ENCODE assay signal across 2 cellular contexts in the genomic region with DNA sequence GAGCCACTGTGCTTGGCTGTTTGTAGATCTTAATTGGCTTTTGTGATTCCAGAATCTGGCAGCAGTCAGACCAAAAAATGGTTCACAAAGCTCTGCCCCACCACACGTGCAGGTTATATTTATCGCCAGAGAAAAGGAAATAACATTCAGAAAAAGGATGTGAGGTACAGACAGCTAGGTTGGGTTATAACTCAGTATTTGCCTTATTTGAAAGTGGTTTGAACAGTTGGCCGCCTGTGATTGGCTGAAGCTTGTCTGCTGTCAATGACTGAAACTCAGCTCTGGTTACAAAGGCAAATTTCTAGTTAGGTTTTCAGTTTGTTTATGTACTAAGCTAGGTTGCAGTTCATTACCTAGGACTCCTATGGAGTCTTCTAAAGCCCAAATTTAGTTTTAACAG.
TF ChIP-seq lines count a peak whose summit lies in the region.

No MANE protein-coding gene starts in this region.

TF ChIP-seq in GM23338, 12 proteins besides CTCF, POLR2A, EP300 and RAD21 (continues in another document):
- no peak for TF ChIP-seq EZH2 (IDR thresholded peaks at IDR 0.05; ENCODE audit: low read depth, unreplicated experiment)
- no peak for TF ChIP-seq EZH2phosphoT487 (IDR thresholded peaks at IDR 0.05; ENCODE audit: unreplicated experiment)
- TF ChIP-seq JUNB (IDR thresholded peaks at IDR 0.05; ENCODE audit: unreplicated experiment) = no peak
- no peak for TF ChIP-seq CREB1 (CRISPR knock-in tag; IDR thresholded peaks at IDR 0.05; ENCODE audit: low read depth)
- TF ChIP-seq, protein P1, sequence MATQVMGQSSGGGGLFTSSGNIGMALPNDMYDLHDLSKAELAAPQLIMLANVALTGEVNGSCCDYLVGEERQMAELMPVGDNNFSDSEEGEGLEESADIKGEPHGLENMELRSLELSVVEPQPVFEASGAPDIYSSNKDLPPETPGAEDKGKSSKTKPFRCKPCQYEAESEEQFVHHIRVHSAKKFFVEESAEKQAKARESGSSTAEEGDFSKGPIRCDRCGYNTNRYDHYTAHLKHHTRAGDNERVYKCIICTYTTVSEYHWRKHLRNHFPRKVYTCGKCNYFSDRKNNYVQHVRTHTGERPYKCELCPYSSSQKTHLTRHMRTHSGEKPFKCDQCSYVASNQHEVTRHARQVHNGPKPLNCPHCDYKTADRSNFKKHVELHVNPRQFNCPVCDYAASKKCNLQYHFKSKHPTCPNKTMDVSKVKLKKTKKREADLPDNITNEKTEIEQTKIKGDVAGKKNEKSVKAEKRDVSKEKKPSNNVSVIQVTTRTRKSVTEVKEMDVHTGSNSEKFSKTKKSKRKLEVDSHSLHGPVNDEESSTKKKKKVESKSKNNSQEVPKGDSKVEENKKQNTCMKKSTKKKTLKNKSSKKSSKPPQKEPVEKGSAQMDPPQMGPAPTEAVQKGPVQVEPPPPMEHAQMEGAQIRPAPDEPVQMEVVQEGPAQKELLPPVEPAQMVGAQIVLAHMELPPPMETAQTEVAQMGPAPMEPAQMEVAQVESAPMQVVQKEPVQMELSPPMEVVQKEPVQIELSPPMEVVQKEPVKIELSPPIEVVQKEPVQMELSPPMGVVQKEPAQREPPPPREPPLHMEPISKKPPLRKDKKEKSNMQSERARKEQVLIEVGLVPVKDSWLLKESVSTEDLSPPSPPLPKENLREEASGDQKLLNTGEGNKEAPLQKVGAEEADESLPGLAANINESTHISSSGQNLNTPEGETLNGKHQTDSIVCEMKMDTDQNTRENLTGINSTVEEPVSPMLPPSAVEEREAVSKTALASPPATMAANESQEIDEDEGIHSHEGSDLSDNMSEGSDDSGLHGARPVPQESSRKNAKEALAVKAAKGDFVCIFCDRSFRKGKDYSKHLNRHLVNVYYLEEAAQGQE (IDR thresholded peaks at IDR 0.05; ENCODE audit: unreplicated experiment) = no peak
- no peak for TF ChIP-seq POLR2AphosphoS5 (IDR thresholded peaks at IDR 0.05; ENCODE audit: low read depth)
- TF ChIP-seq, protein P2, sequence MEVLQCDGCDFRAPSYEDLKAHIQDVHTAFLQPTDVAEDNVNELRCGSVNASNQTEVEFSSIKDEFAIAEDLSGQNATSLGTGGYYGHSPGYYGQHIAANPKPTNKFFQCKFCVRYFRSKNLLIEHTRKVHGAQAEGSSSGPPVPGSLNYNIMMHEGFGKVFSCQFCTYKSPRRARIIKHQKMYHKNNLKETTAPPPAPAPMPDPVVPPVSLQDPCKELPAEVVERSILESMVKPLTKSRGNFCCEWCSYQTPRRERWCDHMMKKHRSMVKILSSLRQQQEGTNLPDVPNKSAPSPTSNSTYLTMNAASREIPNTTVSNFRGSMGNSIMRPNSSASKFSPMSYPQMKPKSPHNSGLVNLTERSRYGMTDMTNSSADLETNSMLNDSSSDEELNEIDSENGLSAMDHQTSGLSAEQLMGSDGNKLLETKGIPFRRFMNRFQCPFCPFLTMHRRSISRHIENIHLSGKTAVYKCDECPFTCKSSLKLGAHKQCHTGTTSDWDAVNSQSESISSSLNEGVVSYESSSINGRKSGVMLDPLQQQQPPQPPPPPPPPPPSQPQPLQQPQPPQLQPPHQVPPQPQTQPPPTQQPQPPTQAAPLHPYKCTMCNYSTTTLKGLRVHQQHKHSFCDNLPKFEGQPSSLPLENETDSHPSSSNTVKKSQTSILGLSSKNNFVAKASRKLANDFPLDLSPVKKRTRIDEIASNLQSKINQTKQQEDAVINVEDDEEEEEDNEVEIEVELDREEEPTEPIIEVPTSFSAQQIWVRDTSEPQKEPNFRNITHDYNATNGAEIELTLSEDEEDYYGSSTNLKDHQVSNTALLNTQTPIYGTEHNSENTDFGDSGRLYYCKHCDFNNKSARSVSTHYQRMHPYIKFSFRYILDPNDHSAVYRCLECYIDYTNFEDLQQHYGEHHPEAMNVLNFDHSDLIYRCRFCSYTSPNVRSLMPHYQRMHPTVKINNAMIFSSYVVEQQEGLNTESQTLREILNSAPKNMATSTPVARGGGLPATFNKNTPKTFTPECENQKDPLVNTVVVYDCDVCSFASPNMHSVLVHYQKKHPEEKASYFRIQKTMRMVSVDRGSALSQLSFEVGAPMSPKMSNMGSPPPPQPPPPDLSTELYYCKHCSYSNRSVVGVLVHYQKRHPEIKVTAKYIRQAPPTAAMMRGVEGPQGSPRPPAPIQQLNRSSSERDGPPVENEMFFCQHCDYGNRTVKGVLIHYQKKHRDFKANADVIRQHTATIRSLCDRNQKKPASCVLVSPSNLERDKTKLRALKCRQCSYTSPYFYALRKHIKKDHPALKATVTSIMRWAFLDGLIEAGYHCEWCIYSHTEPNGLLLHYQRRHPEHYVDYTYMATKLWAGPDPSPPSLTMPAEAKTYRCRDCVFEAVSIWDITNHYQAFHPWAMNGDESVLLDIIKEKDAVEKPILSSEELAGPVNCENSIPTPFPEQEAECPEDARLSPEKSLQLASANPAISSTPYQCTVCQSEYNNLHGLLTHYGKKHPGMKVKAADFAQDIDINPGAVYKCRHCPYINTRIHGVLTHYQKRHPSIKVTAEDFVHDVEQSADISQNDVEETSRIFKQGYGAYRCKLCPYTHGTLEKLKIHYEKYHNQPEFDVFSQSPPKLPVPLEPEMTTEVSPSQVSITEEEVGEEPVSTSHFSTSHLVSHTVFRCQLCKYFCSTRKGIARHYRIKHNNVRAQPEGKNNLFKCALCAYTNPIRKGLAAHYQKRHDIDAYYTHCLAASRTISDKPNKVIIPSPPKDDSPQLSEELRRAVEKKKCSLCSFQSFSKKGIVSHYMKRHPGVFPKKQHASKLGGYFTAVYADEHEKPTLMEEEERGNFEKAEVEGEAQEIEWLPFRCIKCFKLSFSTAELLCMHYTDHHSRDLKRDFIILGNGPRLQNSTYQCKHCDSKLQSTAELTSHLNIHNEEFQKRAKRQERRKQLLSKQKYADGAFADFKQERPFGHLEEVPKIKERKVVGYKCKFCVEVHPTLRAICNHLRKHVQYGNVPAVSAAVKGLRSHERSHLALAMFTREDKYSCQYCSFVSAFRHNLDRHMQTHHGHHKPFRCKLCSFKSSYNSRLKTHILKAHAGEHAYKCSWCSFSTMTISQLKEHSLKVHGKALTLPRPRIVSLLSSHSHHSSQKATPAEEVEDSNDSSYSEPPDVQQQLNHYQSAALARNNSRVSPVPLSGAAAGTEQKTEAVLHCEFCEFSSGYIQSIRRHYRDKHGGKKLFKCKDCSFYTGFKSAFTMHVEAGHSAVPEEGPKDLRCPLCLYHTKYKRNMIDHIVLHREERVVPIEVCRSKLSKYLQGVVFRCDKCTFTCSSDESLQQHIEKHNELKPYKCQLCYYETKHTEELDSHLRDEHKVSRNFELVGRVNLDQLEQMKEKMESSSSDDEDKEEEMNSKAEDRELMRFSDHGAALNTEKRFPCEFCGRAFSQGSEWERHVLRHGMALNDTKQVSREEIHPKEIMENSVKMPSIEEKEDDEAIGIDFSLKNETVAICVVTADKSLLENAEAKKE (CRISPR knock-in tag; IDR thresholded peaks at IDR 0.05) = no peak
- TF ChIP-seq ZNF331 (CRISPR knock-in tag; IDR thresholded peaks at IDR 0.05; ENCODE audit: low read depth) = no peak
- TF ChIP-seq, protein P3, sequence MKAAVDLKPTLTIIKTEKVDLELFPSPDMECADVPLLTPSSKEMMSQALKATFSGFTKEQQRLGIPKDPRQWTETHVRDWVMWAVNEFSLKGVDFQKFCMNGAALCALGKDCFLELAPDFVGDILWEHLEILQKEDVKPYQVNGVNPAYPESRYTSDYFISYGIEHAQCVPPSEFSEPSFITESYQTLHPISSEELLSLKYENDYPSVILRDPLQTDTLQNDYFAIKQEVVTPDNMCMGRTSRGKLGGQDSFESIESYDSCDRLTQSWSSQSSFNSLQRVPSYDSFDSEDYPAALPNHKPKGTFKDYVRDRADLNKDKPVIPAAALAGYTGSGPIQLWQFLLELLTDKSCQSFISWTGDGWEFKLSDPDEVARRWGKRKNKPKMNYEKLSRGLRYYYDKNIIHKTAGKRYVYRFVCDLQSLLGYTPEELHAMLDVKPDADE (IDR thresholded peaks at IDR 0.05) = no peak
- no peak for TF ChIP-seq STAT1 (IDR thresholded peaks at IDR 0.05; ENCODE audit: unreplicated experiment)

TF ChIP-seq in IMR-90, 13 proteins besides CTCF, POLR2A, EP300 and RAD21:
- TF ChIP-seq CEBPB (IDR thresholded peaks at IDR 0.05; ENCODE audit: low read depth, low read length) (no peak), RFX5 (IDR thresholded peaks at IDR 0.05; ENCODE audit: low read depth, low read length) (no peak), CHD1 (IDR thresholded peaks at IDR 0.05; ENCODE audit: low read depth, low read length) (no peak), RCOR1 (IDR thresholded peaks at IDR 0.05; ENCODE audit: insufficient replicate concordance, low read length) (no peak), MAFK (IDR thresholded peaks at IDR 0.05; ENCODE audit: low read depth, low read length) (no peak), FOS (IDR thresholded peaks at IDR 0.05; ENCODE audit: low read depth, low read length) (no peak), NFE2L2 (IDR thresholded peaks at IDR 0.05; ENCODE audit: low read depth, low read length) (no peak), SMC3 (IDR thresholded peaks at IDR 0.05; ENCODE audit: low read depth, low read length) (no peak), BHLHE40 (IDR thresholded peaks at IDR 0.05; ENCODE audit: low read depth, low read length) (no peak), MXI1 (IDR thresholded peaks at IDR 0.05; ENCODE audit: borderline replicate concordance, low read depth, low read length) (no peak), MAZ (IDR thresholded peaks at IDR 0.05; ENCODE audit: borderline replicate concordance, low read depth, low read length) (no peak)
- TF ChIP-seq, protein P4, sequence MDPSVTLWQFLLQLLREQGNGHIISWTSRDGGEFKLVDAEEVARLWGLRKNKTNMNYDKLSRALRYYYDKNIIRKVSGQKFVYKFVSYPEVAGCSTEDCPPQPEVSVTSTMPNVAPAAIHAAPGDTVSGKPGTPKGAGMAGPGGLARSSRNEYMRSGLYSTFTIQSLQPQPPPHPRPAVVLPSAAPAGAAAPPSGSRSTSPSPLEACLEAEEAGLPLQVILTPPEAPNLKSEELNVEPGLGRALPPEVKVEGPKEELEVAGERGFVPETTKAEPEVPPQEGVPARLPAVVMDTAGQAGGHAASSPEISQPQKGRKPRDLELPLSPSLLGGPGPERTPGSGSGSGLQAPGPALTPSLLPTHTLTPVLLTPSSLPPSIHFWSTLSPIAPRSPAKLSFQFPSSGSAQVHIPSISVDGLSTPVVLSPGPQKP (IDR thresholded peaks at IDR 0.05; ENCODE audit: borderline replicate concordance, low read depth, low read length) = no peak
- TF ChIP-seq, protein P5, sequence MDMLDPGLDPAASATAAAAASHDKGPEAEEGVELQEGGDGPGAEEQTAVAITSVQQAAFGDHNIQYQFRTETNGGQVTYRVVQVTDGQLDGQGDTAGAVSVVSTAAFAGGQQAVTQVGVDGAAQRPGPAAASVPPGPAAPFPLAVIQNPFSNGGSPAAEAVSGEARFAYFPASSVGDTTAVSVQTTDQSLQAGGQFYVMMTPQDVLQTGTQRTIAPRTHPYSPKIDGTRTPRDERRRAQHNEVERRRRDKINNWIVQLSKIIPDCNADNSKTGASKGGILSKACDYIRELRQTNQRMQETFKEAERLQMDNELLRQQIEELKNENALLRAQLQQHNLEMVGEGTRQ (IDR thresholded peaks at IDR 0.05; ENCODE audit: low read depth, low read length) = no peak
